Comparison of ENCODE assay signal across 9 cellular contexts in the genomic region with DNA sequence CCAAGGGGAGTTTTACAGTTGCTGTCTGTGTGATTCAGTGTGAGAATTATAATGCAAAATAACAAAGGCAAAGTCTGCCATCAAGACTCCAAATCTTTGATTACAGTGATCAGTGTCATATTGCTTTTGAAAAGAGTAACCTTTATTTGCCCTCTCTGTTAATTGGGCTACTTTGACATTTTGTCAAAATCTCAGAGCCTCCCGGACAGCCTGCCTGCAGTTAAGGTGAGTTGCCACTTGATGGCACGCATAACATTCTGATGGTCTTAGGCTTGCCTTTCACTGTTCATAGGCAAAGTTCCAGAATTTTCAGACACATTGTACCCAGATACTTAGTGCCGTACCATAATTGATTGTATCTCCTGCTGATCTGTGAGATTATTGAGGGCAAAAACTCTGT.
A peak's percentile ranks its signal among the peaks of the same experiment; 100 is the strongest.
DNase-seq lines count a peak whose midpoint lies in the region; ATAC-seq and TF ChIP-seq lines count a peak whose summit lies in the region.
"Had no signal": no experiment of that assay in that cellular context is flagged by ENCODE, and none has a peak within 500 bp of the region (broad histone marks: within the 10 kb centered on the region; RNA-seq: fewer than 3 reads in every experiment).

No MANE protein-coding gene starts in this region.

- no peaks in the 10 kb centered on the region for H3K36me3 Mint-ChIP-seq in CD8-positive, alpha-beta T cell

- H3K4me3 Mint-ChIP-seq in CD8-positive, alpha-beta T cell = no peak overlapping the region

- H3K9me3 ChIP-seq in CD8-positive, alpha-beta T cell (ENCODE audit: low read length) = no peaks in the 10 kb centered on the region

- no peak overlapping the region for H3K27ac ChIP-seq in CD8-positive, alpha-beta T cell (ENCODE audit: low read depth, low read length)
- H3K27ac ChIP-seq: SK-N-MC had no signal

- no peaks in the 10 kb centered on the region for H3K27me3 ChIP-seq in CD8-positive, alpha-beta T cell (ENCODE audit: insufficient read depth, low read length)

- H3K9me3 Mint-ChIP-seq in CD8-positive, alpha-beta T cell = no peaks in the 10 kb centered on the region

- no peaks in the 10 kb centered on the region for H3K4me1 ChIP-seq in CD8-positive, alpha-beta T cell (ENCODE audit: insufficient read depth, low read length)

- intact Hi-C loops in CD8-positive, alpha-beta T cell (cut with DNase I, micrococcal nuclease) = no loop called here

- H3K4me1 Mint-ChIP-seq in CD8-positive, alpha-beta T cell (ENCODE audit: low read depth) = no peaks in the 10 kb centered on the region

- no peak for TF ChIP-seq CTCF in CD8-positive, alpha-beta T cell (IDR thresholded peaks at IDR 0.05)

- ATAC-seq in GM18502 (IDR thresholded peaks at IDR 0.05; ENCODE audit: poor library complexity, unreplicated experiment) (peak; percentile 72), HG03442 (IDR thresholded peaks at IDR 0.05; ENCODE audit: unreplicated experiment) (peak; percentile 60)
- no peak for ATAC-seq in CD8-positive, alpha-beta T cell

- H3K27ac Mint-ChIP-seq in CD8-positive, alpha-beta T cell = no peak overlapping the region

- H3K4me3 ChIP-seq in CD8-positive, alpha-beta T cell (ENCODE audit: low read depth, low read length) = no peak overlapping the region
- H3K4me3 ChIP-seq: SK-N-MC had no signal

- POLR2A ChIA-PET in CD8-positive, alpha-beta T cell (lab: Charles Lee) = no interaction called here

- no peaks in the 10 kb centered on the region for H3K27me3 Mint-ChIP-seq in CD8-positive, alpha-beta T cell (ENCODE audit: low read depth)

- H3K36me3 ChIP-seq in CD8-positive, alpha-beta T cell (ENCODE audit: insufficient read depth, low read length) = no peaks in the 10 kb centered on the region

- DNase-seq in SW480 (ENCODE audit: low spot score) = peak; percentile 47
- DNase-seq in myocyte (ENCODE audit: low read depth) = peak; percentile 16
- DNase-seq in COLO668 (lab: John Stamatoyannopoulos, UW; ENCODE audit: unreplicated experiment) = no peak
- DNase-seq in HK-2 (ENCODE audit: unreplicated experiment) = no peak
- no peak for DNase-seq in CD8-positive, alpha-beta T cell
- DNase-seq in AG20443 (ENCODE audit: low spot score) = no peak

- CTCF ChIA-PET in CD8-positive, alpha-beta T cell (lab: Charles Lee) = no interaction called here

Comparison
In these comparisons a context has a peak if more than half of its experiments do, and no peak if none do; other contexts are left out.
1. DNase-seq: peak in SW480 (single experiment) and myocyte (single experiment); none in COLO668 (single experiment), HK-2 (single experiment), CD8-positive, alpha-beta T cell (0 of 7) and AG20443 (single experiment).